Comparison of ENCODE assay signal across 19 cellular contexts in the genomic region with DNA sequence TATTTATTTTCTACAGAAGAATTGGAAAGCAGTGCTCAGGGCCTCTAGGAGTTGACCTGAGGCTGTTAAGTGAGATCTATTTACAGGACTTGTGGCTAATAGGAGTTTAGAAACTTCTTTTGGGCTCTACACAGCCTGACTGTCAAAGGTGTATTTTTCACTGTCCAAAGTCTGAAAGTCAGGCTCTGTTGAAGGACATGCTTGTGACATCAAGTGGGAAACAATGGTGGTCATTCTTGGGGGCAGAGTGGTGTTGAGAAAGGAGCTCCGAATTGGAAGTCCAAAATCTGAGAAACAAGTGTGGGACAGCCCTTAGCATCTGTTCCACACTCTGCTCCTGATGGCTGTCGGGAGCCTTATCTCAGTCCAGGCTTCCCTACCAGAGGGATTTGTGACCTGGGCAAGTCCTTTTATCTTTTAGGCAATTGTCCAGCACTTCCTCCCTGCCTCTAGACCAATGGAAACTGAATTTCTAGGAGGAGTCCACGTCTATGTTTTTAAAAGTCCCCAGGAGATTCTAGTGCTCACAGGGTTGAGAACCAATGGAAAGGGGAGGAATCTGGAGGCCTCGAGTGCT.
DNase-seq lines count a peak whose midpoint lies in the region; ATAC-seq, FAIRE-seq and TF ChIP-seq lines count a peak whose summit lies in the region.
"Had no signal": no experiment of that assay in that cellular context is flagged by ENCODE, and none has a peak within 500 bp of the region (broad histone marks: within the 10 kb centered on the region; RNA-seq: fewer than 3 reads in every experiment).

No MANE protein-coding gene starts in this region.

- H3K4me3 ChIP-seq in pancreas (no peak overlapping the region), spleen (no peak overlapping the region), uterus (no peak overlapping the region), WERI-Rb-1 (ENCODE audit: low read depth, low read length) (no peak overlapping the region)
- H3K4me3 ChIP-seq: SJSA1 had no signal

- no peaks in the 10 kb centered on the region for H3K36me3 ChIP-seq in pancreas
- H3K36me3 ChIP-seq in spleen = no peaks in the 10 kb centered on the region
- no peaks in the 10 kb centered on the region for H3K36me3 ChIP-seq in uterus
- H3K36me3 ChIP-seq in WERI-Rb-1 = no peaks in the 10 kb centered on the region
- H3K36me3 ChIP-seq: SJSA1 had no signal

- H3K27me3 ChIP-seq in pancreas (no peaks in the 10 kb centered on the region), spleen (replicated peaks in 1 of 7) (peaks cover 0 to 26% (median 0%) of the 10 kb centered on the region in 7 donors), uterus (no peaks in the 10 kb centered on the region), WERI-Rb-1 (ENCODE audit: insufficient read depth, low read depth, severe bottlenecking) (no peaks in the 10 kb centered on the region)
- H3K27me3 ChIP-seq: SJSA1 had no signal

- H3K4me1 ChIP-seq in pancreas = peaks cover 0 to 29% (median 20%) of the 10 kb centered on the region in 3 donors
- peaks cover 0 to 6% (median 0%) of the 10 kb centered on the region in 6 donors for H3K4me1 ChIP-seq in spleen
- H3K4me1 ChIP-seq in uterus = no peaks in the 10 kb centered on the region
- H3K4me1 ChIP-seq: SJSA1 had no signal

- peak; percentile 15 to 68 (median 20) for ATAC-seq in pancreas
- ATAC-seq: CD8-positive, alpha-beta T cell; Right ventricle myocardium inferior had no signal

- H3K27ac ChIP-seq in pancreas (peak overlapping the region in 3 of 4 donors; percentile 26 to 77 (median 44)), spleen (no peak overlapping the region), uterus (no peak overlapping the region), WERI-Rb-1 (no peak overlapping the region)
- H3K27ac ChIP-seq: SJSA1 had no signal

- H3K9me3 ChIP-seq in pancreas = no peaks in the 10 kb centered on the region
- no peaks in the 10 kb centered on the region for H3K9me3 ChIP-seq in spleen
- H3K9me3 ChIP-seq in uterus = no peaks in the 10 kb centered on the region
- H3K9me3 ChIP-seq in WERI-Rb-1 (ENCODE audit: severe bottlenecking) = peaks cover 6% of the 10 kb centered on the region
- H3K9me3 ChIP-seq: SJSA1 had no signal

- WGBS in pancreas, 2 donors = 31 to 49% methylated on average over 4 of the region's 4 CpGs
- WGBS in spleen, 5 donors = 55 to 71% (median 65%) methylated on average over 4 of the region's 4 CpGs

- no peak for TF ChIP-seq POLR2A in spleen (IDR thresholded peaks at IDR 0.05)
- TF ChIP-seq POLR2A in uterus (IDR thresholded peaks at IDR 0.05) = no peak

- DNase-seq in DMS53 (lab: John Stamatoyannopoulos, UW) = peak; percentile 59
- DNase-seq in DMS53 treated with DMSO at 0.1 percent for 48 hours (lab: John Stamatoyannopoulos, UW; ENCODE audit: unreplicated experiment) = no peak
- peak; percentile 34 for DNase-seq in islet precursor cell
- no peak for DNase-seq in pancreas
- DNase-seq in spleen = peak; percentile 6
- no peak for DNase-seq in uterus
- no peak for DNase-seq in WERI-Rb-1
- no peak for DNase-seq in retina
- DNase-seq: 8988T; C1 segment of cervical spinal cord; CD8-positive, alpha-beta T cell; H7; HFFc6; Kasumi-1; NCI-H1694 treated with DMSO at 0.1 percent for 48 hours; NCI-H446; NCI-H526 had no signal

- TF ChIP-seq CTCF in pancreas (IDR thresholded peaks at IDR 0.05) (no peak), spleen (IDR thresholded peaks at IDR 0.05 in 8 of 11, conservative IDR thresholded peaks at IDR 0.05 in 3 of 11) (no peak), uterus (IDR thresholded peaks at IDR 0.05) (no peak), WERI-Rb-1 (IDR thresholded peaks at IDR 0.05; ENCODE audit: low read depth, low read length) (no peak)

- no peak for FAIRE-seq in pancreas (lab: Jason Lieb, UNC)

- intact Hi-C loops in pancreas (cut with DNase I) (no loop called here), spleen (cut with DNase I; ENCODE audit: low total_unique reads) (loop anchor here (10.0 kb wide), 1 partner anchor 97 kb away; no protein-coding TSS in a partner anchor), uterus (cut with DNase I; ENCODE audit: low total_unique reads) (no loop called here)

Comparison
In these comparisons a context has a peak if more than half of its experiments do, and no peak if none do; other contexts are left out.
1. DNase-seq: peak in DMS53 (single experiment), islet precursor cell (single experiment) and spleen (single experiment); none in DMS53 treated with DMSO at 0.1 percent for 48 hours (single experiment), pancreas (0 of 6), uterus (0 of 2), WERI-Rb-1 (single experiment) and retina (single experiment).
2. H3K27ac ChIP-seq: peak in pancreas (3 of 4); none in spleen (0 of 8), uterus (0 of 2) and WERI-Rb-1 (single experiment).